In genomic region chr2:74566423-74567085, GRCh38 we compare ENCODE assay signal across 1 cellular context.
TF ChIP-seq lines count a peak whose summit lies in the region.

No MANE protein-coding gene starts in this region.

TF ChIP-seq in endothelial cell of umbilical vein, 7 proteins besides CTCF, POLR2A, EP300 and RAD21:
- no peak for TF ChIP-seq GATA2 (IDR thresholded peaks at IDR 0.05; ENCODE audit: insufficient read depth, insufficient read length, low read depth, low read length)
- no peak for TF ChIP-seq JUN (IDR thresholded peaks at IDR 0.05; ENCODE audit: borderline replicate concordance, insufficient read depth, insufficient read length, low read depth)
- TF ChIP-seq MYC (IDR thresholded peaks at IDR 0.05; ENCODE audit: low read depth, low read length), result no peak
- TF ChIP-seq MAX (IDR thresholded peaks at IDR 0.05; ENCODE audit: insufficient read depth, insufficient read length), result no peak
- TF ChIP-seq POLR2AphosphoS5 (IDR thresholded peaks at IDR 0.05; ENCODE audit: insufficient read depth, low read depth, low read length), result no peak
- no peak for TF ChIP-seq EZH2 (IDR thresholded peaks at IDR 0.05; ENCODE audit: borderline replicate concordance, low read depth, low read length, severe bottlenecking)
- peak; percentile 24 for TF ChIP-seq FOS (IDR thresholded peaks at IDR 0.05; ENCODE audit: borderline replicate concordance, insufficient read depth, low read length)
